Comparison of ENCODE assay signal across 9 cellular contexts in the genomic region with DNA sequence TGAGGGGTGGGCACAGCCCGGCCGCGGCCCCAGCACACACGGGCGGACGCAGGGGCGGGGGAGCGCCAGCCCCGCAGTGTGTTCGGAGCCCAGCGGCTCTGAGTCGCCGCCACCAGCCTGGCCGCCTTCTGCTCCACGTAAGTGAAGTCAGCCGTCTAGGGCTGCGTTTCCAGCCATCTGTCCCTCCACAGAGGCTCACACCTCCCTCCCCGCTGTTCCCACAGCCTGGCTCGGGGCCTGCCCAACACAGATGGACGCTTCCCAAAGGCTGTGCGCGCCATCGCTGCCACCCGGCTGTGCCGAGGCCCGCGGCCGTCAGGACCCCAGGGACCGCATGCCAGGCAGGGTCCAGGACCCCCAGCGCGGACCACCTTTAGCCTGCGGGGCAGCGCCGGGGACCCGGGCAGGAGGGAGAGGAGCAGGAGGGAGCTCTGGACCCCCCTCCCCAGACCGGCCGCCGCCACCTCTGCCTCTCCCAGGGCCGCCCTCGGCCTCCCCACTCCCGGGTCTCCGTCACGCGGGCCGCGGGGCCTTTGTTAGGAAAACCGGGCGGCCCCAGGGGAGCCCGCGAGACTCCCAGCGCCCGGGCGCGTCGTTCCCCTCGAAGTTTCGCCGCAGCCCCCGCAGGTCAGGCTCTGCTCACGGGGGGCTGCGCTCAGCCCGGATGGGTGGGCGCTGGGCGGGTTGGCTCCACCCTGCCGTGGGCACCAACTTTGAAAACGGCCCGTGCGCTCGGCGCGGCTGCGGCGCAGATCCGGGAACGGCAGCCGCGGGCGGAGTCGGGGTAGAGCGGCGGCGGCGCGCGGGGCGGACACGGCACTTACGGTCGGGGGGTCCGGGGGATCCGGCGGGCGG. TPM values are rescaled to one million over a fixed set of nuclear protein-coding genes. Genes with fewer than 3 reads are reported as not detected.
DNase-seq lines count a peak whose midpoint lies in the region; ATAC-seq and TF ChIP-seq lines count a peak whose summit lies in the region.
"Had no signal": no experiment of that assay in that cellular context is flagged by ENCODE, and none has a peak within 500 bp of the region (broad histone marks: within the 10 kb centered on the region; RNA-seq: fewer than 3 reads in every experiment).

No MANE protein-coding gene starts in this region.

- H3K27ac Mint-ChIP-seq in activated T-cell treated with anti-CD3 and anti-CD28 coated beads, Interleukin-2, amount 50 U/mL, for 24 hours = no peak overlapping the region
- no peak overlapping the region for H3K27ac Mint-ChIP-seq in activated CD8-positive, alpha-beta T cell treated with anti-CD3 and anti-CD28 coated beads for 36 hours
- H3K27ac Mint-ChIP-seq in activated naive CD8-positive, alpha-beta T cell treated with anti-CD3 and anti-CD28 coated beads for 36 hours = no peak overlapping the region
- no peak overlapping the region for H3K27ac Mint-ChIP-seq in osteocyte (ENCODE audit: unreplicated experiment)

- intact Hi-C loops in activated CD8-positive, alpha-beta T cell treated with anti-CD3 and anti-CD28 coated beads for 36 hours (cut with micrococcal nuclease) = loop anchor here (5.0 to 10.0 kb wide), 3 partner anchors 154 to 274 kb away; partner anchors contain the start of genes ACSF3 and ZNF778
- intact Hi-C loops in right lobe of liver (cut with DNase I) = loop anchor here in 1 of 2 donors (5.0 to 10.0 kb wide), 2 partner anchors 227 to 284 kb away; no protein-coding TSS in a partner anchor

- H3K4me3 ChIP-seq in right lobe of liver = peak overlapping the region; percentile 9 to 42 (median 20)
- peak overlapping the region; percentile 26 to 60 (median 49) for H3K4me3 ChIP-seq in tibial nerve

- peaks cover 72% of the 10 kb centered on the region for H3K27me3 Mint-ChIP-seq in activated T-cell treated with anti-CD3 and anti-CD28 coated beads, Interleukin-2, amount 50 U/mL, for 24 hours
- peaks cover 56% of the 10 kb centered on the region for H3K27me3 Mint-ChIP-seq in activated CD8-positive, alpha-beta T cell treated with anti-CD3 and anti-CD28 coated beads for 36 hours
- peaks cover 64% of the 10 kb centered on the region for H3K27me3 Mint-ChIP-seq in activated naive CD8-positive, alpha-beta T cell treated with anti-CD3 and anti-CD28 coated beads for 36 hours
- H3K27me3 Mint-ChIP-seq in osteocyte (ENCODE audit: unreplicated experiment) = peaks cover 32% of the 10 kb centered on the region

- H3K4me1 ChIP-seq in right lobe of liver = no peaks in the 10 kb centered on the region
- peaks cover 0 to 66% (median 19%) of the 10 kb centered on the region in 4 donors for H3K4me1 ChIP-seq in tibial nerve

- CTCF ChIA-PET in activated CD8-positive, alpha-beta T cell treated with anti-CD3 and anti-CD28 coated beads for 36 hours (lab: Charles Lee) = interaction anchor here (0.8 to 2.2 kb wide), 5 partner anchors 17 to 273 kb away, joined by 3 to 10 read pairs (median 5); no protein-coding TSS in a partner anchor

- H3K36me3 Mint-ChIP-seq in activated T-cell treated with anti-CD3 and anti-CD28 coated beads, Interleukin-2, amount 50 U/mL, for 24 hours (ENCODE audit: low read depth) = no peaks in the 10 kb centered on the region
- no peaks in the 10 kb centered on the region for H3K36me3 Mint-ChIP-seq in activated CD8-positive, alpha-beta T cell treated with anti-CD3 and anti-CD28 coated beads for 36 hours (ENCODE audit: low read depth)
- H3K36me3 Mint-ChIP-seq in activated naive CD8-positive, alpha-beta T cell treated with anti-CD3 and anti-CD28 coated beads for 36 hours = no peaks in the 10 kb centered on the region
- H3K36me3 Mint-ChIP-seq in osteocyte (ENCODE audit: unreplicated experiment) = no peaks in the 10 kb centered on the region

- H3K27me3 ChIP-seq in right lobe of liver (peaks cover 0 to 17% of the 10 kb centered on the region in 2 donors), tibial nerve (peaks cover 0 to 66% of the 10 kb centered on the region in 2 donors)

- H3K27ac ChIP-seq in right lobe of liver = no peak overlapping the region
- H3K27ac ChIP-seq in tibial nerve = peak overlapping the region in 2 of 4 donors; percentile 23 to 59

- H3K4me3 Mint-ChIP-seq in activated T-cell treated with anti-CD3 and anti-CD28 coated beads, Interleukin-2, amount 50 U/mL, for 24 hours = no peak overlapping the region
- no peak overlapping the region for H3K4me3 Mint-ChIP-seq in activated CD8-positive, alpha-beta T cell treated with anti-CD3 and anti-CD28 coated beads for 36 hours
- H3K4me3 Mint-ChIP-seq in activated naive CD8-positive, alpha-beta T cell treated with anti-CD3 and anti-CD28 coated beads for 36 hours = no peak overlapping the region
- H3K4me3 Mint-ChIP-seq in osteocyte (ENCODE audit: unreplicated experiment) = no peak overlapping the region

- peaks cover 14% of the 10 kb centered on the region for H3K4me1 Mint-ChIP-seq in activated T-cell treated with anti-CD3 and anti-CD28 coated beads, Interleukin-2, amount 50 U/mL, for 24 hours (ENCODE audit: low read depth)
- H3K4me1 Mint-ChIP-seq in activated CD8-positive, alpha-beta T cell treated with anti-CD3 and anti-CD28 coated beads for 36 hours (ENCODE audit: low read depth) = peaks cover 9% of the 10 kb centered on the region
- peaks cover 6% of the 10 kb centered on the region for H3K4me1 Mint-ChIP-seq in activated naive CD8-positive, alpha-beta T cell treated with anti-CD3 and anti-CD28 coated beads for 36 hours
- no peaks in the 10 kb centered on the region for H3K4me1 Mint-ChIP-seq in osteocyte (ENCODE audit: unreplicated experiment)

- H3K36me3 ChIP-seq in right lobe of liver (no peaks in the 10 kb centered on the region), tibial nerve (no peaks in the 10 kb centered on the region)

- H3K9me3 ChIP-seq in right lobe of liver (no peaks in the 10 kb centered on the region), tibial nerve (no peaks in the 10 kb centered on the region)

- ATAC-seq in activated CD8-positive, alpha-beta T cell treated with anti-CD3 and anti-CD28 coated beads for 36 hours = peak; percentile 34
- peak in 2 of 4 donors; percentile 11 to 17 for ATAC-seq in right lobe of liver

- TF ChIP-seq EP300 in tibial nerve (IDR thresholded peaks at IDR 0.05) = no peak

- POLR2A ChIA-PET in activated CD8-positive, alpha-beta T cell treated with anti-CD3 and anti-CD28 coated beads for 36 hours (lab: Charles Lee) = interaction anchor here (1.2 kb wide), 1 partner anchor 47 kb away, joined by 3 read pairs; no protein-coding TSS in a partner anchor

- no peak for TF ChIP-seq POLR2A in right lobe of liver (IDR thresholded peaks at IDR 0.05)
- no peak for TF ChIP-seq POLR2A in tibial nerve (IDR thresholded peaks at IDR 0.05)

- DNase-seq in activated T-cell treated with anti-CD3 and anti-CD28 coated beads, Interleukin-2, amount 50 U/mL, for 1 hour = peak; percentile 39
- no peak for DNase-seq in activated T-cell treated with anti-CD3 and anti-CD28 coated beads, Interleukin-2, amount 50 U/mL, for 24 hours
- peak; percentile 23 for DNase-seq in activated CD8-positive, alpha-beta T cell treated with anti-CD3 and anti-CD28 coated beads for 36 hours
- DNase-seq in right lobe of liver (peak in 1 of 3 donors; percentile 59), tibial nerve (ENCODE audit: low spot score in 2 of 2) (no peak), HuH-7.5 (ENCODE audit: low spot score) (no peak), osteocyte (ENCODE audit: extremely low spot score, unreplicated experiment) (no peak)
- DNase-seq in activated naive CD8-positive, alpha-beta T cell treated with anti-CD3 and anti-CD28 coated beads for 36 hours = no peak

- H3K9me3 Mint-ChIP-seq in activated T-cell treated with anti-CD3 and anti-CD28 coated beads, Interleukin-2, amount 50 U/mL, for 24 hours = no peaks in the 10 kb centered on the region
- no peaks in the 10 kb centered on the region for H3K9me3 Mint-ChIP-seq in activated CD8-positive, alpha-beta T cell treated with anti-CD3 and anti-CD28 coated beads for 36 hours
- H3K9me3 Mint-ChIP-seq in activated naive CD8-positive, alpha-beta T cell treated with anti-CD3 and anti-CD28 coated beads for 36 hours = no peaks in the 10 kb centered on the region
- H3K9me3 Mint-ChIP-seq in osteocyte (ENCODE audit: unreplicated experiment) = no peaks in the 10 kb centered on the region

- WGBS in right lobe of liver (ENCODE audit: insufficient coverage, low coverage, low lambda C conversion rate, missing lambda C conversion rate) = 7% methylated on average over 17 of the region's 93 CpGs
- whole genome bisulfite sequencing in tibial nerve, 2 donors = 1 to 4% methylated on average over 25 to 27 of the region's 93 CpGs

- no peak for TF ChIP-seq CTCF in activated CD8-positive, alpha-beta T cell treated with anti-CD3 and anti-CD28 coated beads for 36 hours (IDR thresholded peaks at IDR 0.05)
- no peak for TF ChIP-seq CTCF in right lobe of liver (IDR thresholded peaks at IDR 0.05)
- TF ChIP-seq CTCF in tibial nerve (IDR thresholded peaks at IDR 0.05) = no peak
- TF ChIP-seq CTCF in osteocyte (IDR thresholded peaks at IDR 0.05) = no peak

RNA-seq across cellular contexts. Expression of gene CBFA2T3, which starts 36.6 kb away (rescaled TPM):
- under 1 TPM; 0.14 to 0.34 TPM for total RNA-seq in activated CD8-positive, alpha-beta T cell treated with anti-CD3 and anti-CD28 coated beads for 36 hours
- 1 to 10 TPM; 2.5 to 9.8 (median 4.2) TPM for total RNA-seq in right lobe of liver
- total RNA-seq in tibial nerve = 1 to 10 TPM in 3 of 4 donors, under 1 TPM in 1; 0.78 to 5.0 (median 2.8) TPM
- total RNA-seq in activated naive CD8-positive, alpha-beta T cell treated with anti-CD3 and anti-CD28 coated beads for 36 hours = under 1 TPM; 0.28 to 0.56 TPM
- not detected in 2 replicates for total RNA-seq in osteocyte
- total RNA-seq: RPMI7951 had no signal

Comparison
In these comparisons a context has a peak if more than half of its experiments do, and no peak if none do; other contexts are left out.
1. DNase-seq: peak in activated T-cell treated with anti-CD3 and anti-CD28 coated beads, Interleukin-2, amount 50 U/mL, for 1 hour (single experiment) and activated CD8-positive, alpha-beta T cell treated with anti-CD3 and anti-CD28 coated beads for 36 hours (single experiment); none in activated T-cell treated with anti-CD3 and anti-CD28 coated beads, Interleukin-2, amount 50 U/mL, for 24 hours (single experiment), tibial nerve (0 of 2), activated naive CD8-positive, alpha-beta T cell treated with anti-CD3 and anti-CD28 coated beads for 36 hours (single experiment), HuH-7.5 (single experiment) and osteocyte (single experiment).